ENCODE assay signal across 23 cellular contexts in the genomic region with DNA sequence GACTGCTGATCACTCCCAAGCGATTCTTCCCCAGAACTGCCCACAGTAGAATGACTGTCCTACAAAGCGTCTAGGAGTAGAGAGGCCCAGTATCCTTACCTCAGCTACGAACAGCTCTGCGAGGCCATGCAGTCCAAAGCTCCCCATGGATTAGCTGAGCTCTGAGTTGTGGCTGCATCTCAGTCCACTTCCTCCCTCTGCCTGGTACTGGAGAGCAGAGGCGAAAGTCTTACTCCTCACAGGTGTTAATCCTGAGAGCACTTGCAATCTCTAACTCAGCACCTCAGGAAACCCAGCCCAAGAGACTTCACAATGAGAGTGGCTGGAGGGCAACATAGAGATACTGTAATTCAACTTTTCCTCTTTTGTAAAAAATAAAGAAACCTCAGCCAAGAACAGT.
"Had no signal": no experiment of that assay in that cellular context is flagged by ENCODE, and none has a peak within 500 bp of the region (broad histone marks: within the 10 kb centered on the region; RNA-seq: fewer than 3 reads in every experiment).

No MANE protein-coding gene starts in this region.

- H3K27me3 ChIP-seq: gastrocnemius medialis, left lung, right lobe of liver, suprapubic skin, transverse colon, upper lobe of right lung, uterus had no signal

- H3K36me3 ChIP-seq: gastrocnemius medialis, left lung, right lobe of liver, suprapubic skin, transverse colon, upper lobe of right lung, uterus had no signal

- H3K27ac ChIP-seq: gastrocnemius medialis, left lung, parathyroid adenoma, right lobe of liver, suprapubic skin, transverse colon, upper lobe of right lung, uterus had no signal

- H3K4me3 ChIP-seq: gastrocnemius medialis, left lung, right lobe of liver, suprapubic skin, transverse colon, upper lobe of right lung, uterus had no signal

- H2AFZ ChIP-seq: parathyroid adenoma had no signal

- H3K4me1 ChIP-seq: gastrocnemius medialis, left lung, parathyroid adenoma, right lobe of liver, transverse colon, upper lobe of right lung, uterus had no signal

- DNase-seq: cortex of kidney; effector memory CD8-positive, alpha-beta T cell; foreskin fibroblast; gastrocnemius medialis; head of caudate nucleus; kidney; left cardiac atrium; left lung; naive thymus-derived CD8-positive, alpha-beta T cell; nephron progenitor cell; occipital lobe; right lobe of liver; small intestine; stimulated activated CD4-positive, alpha-beta T cell treated with anti-CD3 and anti-CD28 coated beads, Interleukin-15, amount 100 ng/mL, for 24 hours; stimulated activated CD4-positive, alpha-beta T cell treated with anti-CD3 and anti-CD28 coated beads, Interleukin-2, amount 100 ng/mL, for 48 hours; stimulated activated naive CD4-positive, alpha-beta T cell; stimulated activated naive CD8-positive, alpha-beta T cell treated with anti-CD3 and anti-CD28 coated beads, Interleukin-15, amount 100 ng/mL, for 72 hours; transverse colon; upper lobe of right lung; uterus had no signal

- H3K36me3 Mint-ChIP-seq: naive thymus-derived CD8-positive, alpha-beta T cell had no signal

- H3K79me2 ChIP-seq: parathyroid adenoma had no signal

- H3K27ac Mint-ChIP-seq: effector memory CD8-positive, alpha-beta T cell; naive thymus-derived CD8-positive, alpha-beta T cell; nephron progenitor cell; progenitor cell of endocrine pancreas had no signal

- H3K9ac ChIP-seq: parathyroid adenoma had no signal

- FAIRE-seq: kidney, small intestine had no signal

- H3K4me3 Mint-ChIP-seq: effector memory CD8-positive, alpha-beta T cell; naive thymus-derived CD8-positive, alpha-beta T cell; nephron progenitor cell; stimulated activated naive CD8-positive, alpha-beta T cell treated with anti-CD3 and anti-CD28 coated beads, Interleukin-15, amount 100 ng/mL, for 72 hours had no signal

- H3K9me3 Mint-ChIP-seq: effector memory CD8-positive, alpha-beta T cell; naive thymus-derived CD8-positive, alpha-beta T cell; nephron progenitor cell; stimulated activated naive CD8-positive, alpha-beta T cell treated with anti-CD3 and anti-CD28 coated beads, Interleukin-15, amount 100 ng/mL, for 72 hours had no signal

- ATAC-seq: effector memory CD8-positive, alpha-beta T cell; gastrocnemius medialis; left cardiac atrium; left lung; naive thymus-derived CD8-positive, alpha-beta T cell; stimulated activated naive CD8-positive, alpha-beta T cell treated with anti-CD3 and anti-CD28 coated beads, Interleukin-15, amount 100 ng/mL, for 72 hours; upper lobe of right lung had no signal

- H3K9me3 ChIP-seq: gastrocnemius medialis, left lung, right lobe of liver, suprapubic skin, transverse colon, upper lobe of right lung, uterus had no signal

- H3K27me3 Mint-ChIP-seq: effector memory CD8-positive, alpha-beta T cell; naive thymus-derived CD8-positive, alpha-beta T cell; progenitor cell of endocrine pancreas; stimulated activated naive CD8-positive, alpha-beta T cell treated with anti-CD3 and anti-CD28 coated beads, Interleukin-15, amount 100 ng/mL, for 72 hours had no signal

- H3K4me1 Mint-ChIP-seq: naive thymus-derived CD8-positive, alpha-beta T cell; stimulated activated naive CD8-positive, alpha-beta T cell treated with anti-CD3 and anti-CD28 coated beads, Interleukin-15, amount 100 ng/mL, for 72 hours had no signal
